Comparison of ENCODE assay signal across 8 cellular contexts in the genomic region with DNA sequence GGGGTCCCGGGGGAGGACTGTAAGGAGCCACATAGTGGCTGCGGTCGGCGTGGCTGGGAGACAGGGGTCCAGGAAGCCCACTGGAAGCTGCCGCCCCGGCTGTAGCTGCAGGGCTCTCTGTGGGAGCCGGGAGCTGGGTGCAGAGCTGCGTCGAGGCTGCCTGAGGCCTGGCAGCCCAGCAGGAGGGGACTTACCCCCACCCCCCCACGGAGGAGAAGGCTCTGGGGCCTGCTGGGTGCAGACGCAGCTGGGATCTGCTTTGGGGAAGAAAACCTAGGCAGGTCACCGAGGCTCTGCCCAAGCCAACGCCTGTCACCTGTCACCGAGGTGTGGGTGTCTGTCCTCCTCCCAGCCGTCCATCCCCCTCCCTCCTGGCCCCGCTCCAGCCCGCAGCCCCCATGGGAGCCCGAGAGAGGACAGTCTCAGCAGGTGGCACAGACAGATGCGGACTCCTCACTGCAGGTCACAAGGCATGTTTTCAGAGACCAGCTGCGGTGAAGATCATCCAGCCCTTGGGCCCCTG. TPM values are rescaled to one million over a fixed set of nuclear protein-coding genes. Genes with fewer than 3 reads are reported as not detected.
DNase-seq lines count a peak whose midpoint lies in the region; ATAC-seq and TF ChIP-seq lines count a peak whose summit lies in the region.

No MANE protein-coding gene starts in this region.

- ATAC-seq in gastrocnemius medialis (peak in 1 of 2 donors; percentile 12), foreskin keratinocyte (no peak), GM19455 (IDR thresholded peaks at IDR 0.05; ENCODE audit: unreplicated experiment) (no peak)

- H3K4me3 Mint-ChIP-seq in activated naive CD4-positive, alpha-beta T cell treated with anti-CD3 and anti-CD28 coated beads, Interleukin-2, amount 50 U/mL, for 24 hours: no peak overlapping the region

- no peaks in the 10 kb centered on the region for H3K9me3 Mint-ChIP-seq in activated naive CD4-positive, alpha-beta T cell treated with anti-CD3 and anti-CD28 coated beads, Interleukin-2, amount 50 U/mL, for 24 hours

- H3K36me3 ChIP-seq in gastrocnemius medialis: no peaks in the 10 kb centered on the region

- in situ Hi-C loops in gastrocnemius medialis (cut with MboI; ENCODE audit: low sequenced_read_pairs in 4 of 4): no loop called here

- peak overlapping the region in 1 of 4 donors; percentile 19 for H3K4me3 ChIP-seq in gastrocnemius medialis

- DNase-seq in activated naive CD4-positive, alpha-beta T cell treated with Interleukin-2 at 50 U/mL for 16 hours: no peak
- DNase-seq in MV-4-11 (lab: John Stamatoyannopoulos, UW) (peak; percentile 55), gastrocnemius medialis (no peak), cerebellar nuclear complex (lab: John Stamatoyannopoulos, UW) (no peak), foreskin keratinocyte (no peak)

- TF ChIP-seq CTCF in gastrocnemius medialis (IDR thresholded peaks at IDR 0.05 in 4 of 5, conservative IDR thresholded peaks at IDR 0.05 in 1 of 5) (no peak), foreskin keratinocyte (conservative IDR thresholded peaks at IDR 0.05) (no peak)

- peak overlapping the region; percentile 59 for H3K27ac Mint-ChIP-seq in activated naive CD4-positive, alpha-beta T cell treated with anti-CD3 and anti-CD28 coated beads, Interleukin-2, amount 50 U/mL, for 24 hours

- TF ChIP-seq POLR2A in gastrocnemius medialis (IDR thresholded peaks at IDR 0.05): no peak

- no peaks in the 10 kb centered on the region for H3K36me3 Mint-ChIP-seq in activated naive CD4-positive, alpha-beta T cell treated with anti-CD3 and anti-CD28 coated beads, Interleukin-2, amount 50 U/mL, for 24 hours

- no peaks in the 10 kb centered on the region for H3K27me3 Mint-ChIP-seq in activated naive CD4-positive, alpha-beta T cell treated with anti-CD3 and anti-CD28 coated beads, Interleukin-2, amount 50 U/mL, for 24 hours

- H3K27me3 ChIP-seq in gastrocnemius medialis (no peaks in the 10 kb centered on the region), foreskin keratinocyte (no peaks in the 10 kb centered on the region)

- intact Hi-C loops in gastrocnemius medialis (cut with DNase I; ENCODE audit: low total_unique reads): no loop called here

- peaks cover 17% of the 10 kb centered on the region for H3K4me1 Mint-ChIP-seq in activated naive CD4-positive, alpha-beta T cell treated with anti-CD3 and anti-CD28 coated beads, Interleukin-2, amount 50 U/mL, for 24 hours

- H3K9me3 ChIP-seq in gastrocnemius medialis: no peaks in the 10 kb centered on the region

- H3K4me1 ChIP-seq in gastrocnemius medialis (peaks cover 53 to 59% of the 10 kb centered on the region in 2 donors), foreskin keratinocyte (peaks cover 25% of the 10 kb centered on the region)

- peak overlapping the region; percentile 93 for H3K27ac ChIP-seq in cingulate gyrus (ENCODE audit: low read depth, low read length)
- H3K27ac ChIP-seq in gastrocnemius medialis: peak overlapping the region; percentile 85 to 91 (median 88)
- H3K27ac ChIP-seq in foreskin keratinocyte: no peak overlapping the region

RNA-seq across cellular contexts. Expression of a gene that starts 25.2 kb away (rescaled TPM):
- total RNA-seq in gastrocnemius medialis (10 to 100 TPM; 22.7 to 30.9 (median 24.4) TPM), foreskin keratinocyte (10.5 and 12.5 TPM in 2 replicates)
- polyA plus RNA-seq in foreskin keratinocyte: 11.0 and 14.0 TPM in 2 replicates
